ENCODE assay signal across 10 cellular contexts in the genomic region with DNA sequence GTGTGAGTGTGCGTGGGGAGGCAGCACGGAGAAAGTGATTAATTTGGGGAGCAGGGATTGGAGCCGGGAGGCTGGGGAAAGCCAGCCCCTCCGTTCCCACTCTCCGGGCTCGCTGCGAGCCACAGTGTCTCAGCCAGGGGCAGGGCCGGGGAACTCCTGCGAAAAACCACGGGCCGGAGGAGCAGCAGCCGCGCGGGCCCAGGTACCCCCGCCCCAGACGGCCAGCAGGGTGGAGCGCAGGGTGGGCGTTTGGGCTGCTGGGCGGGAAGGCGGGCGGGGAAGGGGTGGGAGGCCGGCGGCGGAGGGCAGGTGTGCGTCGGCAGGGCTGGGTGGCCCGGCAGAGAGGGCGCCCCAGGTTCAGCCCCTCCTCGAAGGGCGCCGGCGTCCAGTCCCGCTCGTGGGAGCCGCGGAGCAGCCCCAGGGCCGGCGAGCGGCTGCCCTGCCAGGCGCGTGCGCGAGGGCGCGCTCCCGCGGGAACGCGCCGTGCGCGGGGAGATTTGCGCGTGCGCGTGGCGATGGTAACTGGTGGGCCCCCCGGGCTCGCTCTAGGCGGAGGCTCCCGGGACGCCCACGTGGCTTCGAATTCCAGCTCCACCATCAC. TPM values are rescaled to one million over a fixed set of nuclear protein-coding genes. Genes with fewer than 3 reads are reported as not detected.
A peak's percentile ranks its signal among the peaks of the same experiment; 100 is the strongest.
DNase-seq lines count a peak whose midpoint lies in the region; FAIRE-seq and TF ChIP-seq lines count a peak whose summit lies in the region.
"Had no signal": no experiment of that assay in that cellular context is flagged by ENCODE, and none has a peak within 500 bp of the region (broad histone marks: within the 10 kb centered on the region; RNA-seq: fewer than 3 reads in every experiment).

No MANE protein-coding gene starts in this region.

- dilution Hi-C loops in keratinocyte (cut with MboI; ENCODE audit: extremely low pct_ligation_motif_present, low sequenced_read_pairs), result no loop called here

- no peaks in the 10 kb centered on the region for H3K79me2 ChIP-seq in keratinocyte (ENCODE audit: control insufficient read depth, insufficient read depth, low read length)

- WGBS in tibial nerve, 2 donors, result 2% methylated on average over 22 to 42 of the region's 64 CpGs

- H3K4me1 ChIP-seq in keratinocyte (ENCODE audit: control insufficient read depth, extremely low read depth, insufficient read depth, low read length) (peaks cover 4% of the 10 kb centered on the region), tibial nerve (peaks cover 0 to 28% (median 11%) of the 10 kb centered on the region in 4 donors)

- POLR2A ChIA-PET in activated CD4-positive, alpha-beta memory T cell treated with anti-CD3 and anti-CD28 coated beads, Interleukin-2, amount 10 ng/mL, durations not matched to agents 7 days and 5 days (lab: Charles Lee), result no interaction called here

- no peak overlapping the region for H3K27ac Mint-ChIP-seq in activated T-helper 2 cell treated with anti-CD3 and anti-CD28 coated beads, Interferon-gamma antibody, Interleukin-2, Interleukin-4, amounts not matched to agents 10 μg/mL and 5 μg/mL and 100 μg/mL, durations not matched to agents 14 hours and 24 hours and 36 hours
- no peak overlapping the region for H3K27ac Mint-ChIP-seq in activated CD4-positive, alpha-beta memory T cell treated with anti-CD3 and anti-CD28 coated beads, Interleukin-2, amount 10 ng/mL, durations not matched to agents 7 days and 5 days

- H3K9me1 ChIP-seq in keratinocyte (ENCODE audit: control insufficient read depth, extremely low read depth, insufficient read depth, low read length), result no peaks in the 10 kb centered on the region

- H3K36me3 ChIP-seq in keratinocyte (ENCODE audit: control insufficient read depth in 2 of 2, extremely low read depth in 1 of 2, insufficient read depth in 2 of 2, low read length in 2 of 2) (no peaks in the 10 kb centered on the region), tibial nerve (no peaks in the 10 kb centered on the region)
- H3K36me3 ChIP-seq: neutrophil had no signal

- TF ChIP-seq POLR2A in tibial nerve (IDR thresholded peaks at IDR 0.05), result no peak

- H3K36me3 Mint-ChIP-seq in activated T-helper 2 cell treated with anti-CD3 and anti-CD28 coated beads, Interferon-gamma antibody, Interleukin-2, Interleukin-4, amounts not matched to agents 10 μg/mL and 5 μg/mL and 100 μg/mL, durations not matched to agents 14 hours and 24 hours and 36 hours (ENCODE audit: low read depth), result no peaks in the 10 kb centered on the region
- peaks cover 4% of the 10 kb centered on the region for H3K36me3 Mint-ChIP-seq in activated CD4-positive, alpha-beta memory T cell treated with anti-CD3 and anti-CD28 coated beads, Interleukin-2, amount 10 ng/mL, durations not matched to agents 7 days and 5 days (ENCODE audit: low read depth)

- DNase-seq in DMS53 (lab: John Stamatoyannopoulos, UW), result peak; percentile 43
- no peak for DNase-seq in DMS53 treated with DMSO at 0.1 percent for 48 hours (lab: John Stamatoyannopoulos, UW; ENCODE audit: unreplicated experiment)
- DNase-seq in SK-N-DZ (ENCODE audit: low spot score), result peak; percentile 9
- no peak for DNase-seq in keratinocyte (ENCODE audit: low read depth, low spot score)
- DNase-seq in tibial nerve (ENCODE audit: low spot score in 2 of 2), result no peak
- no peak for DNase-seq in effector CD4-positive, alpha-beta T cell
- DNase-seq in activated T-helper 2 cell treated with anti-CD3 and anti-CD28 coated beads, Interferon-gamma antibody, Interleukin-2, Interleukin-4, amounts not matched to agents 10 μg/mL and 5 μg/mL and 100 μg/mL, durations not matched to agents 14 hours and 24 hours and 36 hours (ENCODE audit: low spot score), result no peak
- DNase-seq in activated CD4-positive, alpha-beta memory T cell treated with anti-CD3 and anti-CD28 coated beads, Interleukin-2, amount 10 ng/mL, durations not matched to agents 7 days and 5 days, result no peak

- H3K4me3 ChIP-seq in keratinocyte (ENCODE audit: control insufficient read depth in 2 of 3, extremely low read depth in 1 of 3, insufficient read depth in 2 of 3, low read depth in 1 of 3, low read length in 3 of 3) (peak overlapping the region; percentile 16 to 34 (median 22)), tibial nerve (peak overlapping the region; percentile 55 to 76 (median 62))

- H4K20me1 ChIP-seq in keratinocyte (ENCODE audit: control insufficient read depth, extremely low read depth, insufficient read depth, low read length), result no peaks in the 10 kb centered on the region

- no peaks in the 10 kb centered on the region for H3K9me3 Mint-ChIP-seq in activated T-helper 2 cell treated with anti-CD3 and anti-CD28 coated beads, Interferon-gamma antibody, Interleukin-2, Interleukin-4, amounts not matched to agents 10 μg/mL and 5 μg/mL and 100 μg/mL, durations not matched to agents 14 hours and 24 hours and 36 hours
- H3K9me3 Mint-ChIP-seq in activated CD4-positive, alpha-beta memory T cell treated with anti-CD3 and anti-CD28 coated beads, Interleukin-2, amount 10 ng/mL, durations not matched to agents 7 days and 5 days, result peaks cover 3% of the 10 kb centered on the region

- no peak overlapping the region for H2AFZ ChIP-seq in keratinocyte (ENCODE audit: control insufficient read depth, low read length)

- H3K27me3 ChIP-seq in keratinocyte (ENCODE audit: control insufficient read depth, extremely low read depth, insufficient read depth, low read length) (peaks cover 55% of the 10 kb centered on the region), tibial nerve (peaks cover 0 to 14% of the 10 kb centered on the region in 2 donors)

- peak overlapping the region; percentile 51 for H3K4me2 ChIP-seq in keratinocyte (ENCODE audit: control insufficient read depth, extremely low read depth, insufficient read depth, low read depth, low read length)

- H3K27ac ChIP-seq in keratinocyte (ENCODE audit: control insufficient read depth, insufficient read depth, low read length) (no peak overlapping the region), tibial nerve (peak overlapping the region; percentile 72 to 91 (median 87))
- H3K27ac ChIP-seq: neutrophil had no signal

- intact Hi-C loops in activated T-helper 2 cell treated with anti-CD3 and anti-CD28 coated beads, Interferon-gamma antibody, Interleukin-2, Interleukin-4, amounts not matched to agents 10 μg/mL and 5 μg/mL and 100 μg/mL, durations not matched to agents 14 hours and 24 hours and 36 hours (cut with micrococcal nuclease), result no loop called here

- H3K9ac ChIP-seq in keratinocyte (ENCODE audit: control insufficient read depth, extremely low read depth, insufficient read depth, low read length), result no peak overlapping the region

- TF ChIP-seq CTCF in keratinocyte (optimal IDR thresholded peaks at IDR 0.05 in 1 of 3, IDR thresholded peaks at IDR 0.05 in 1 of 3, conservative IDR thresholded peaks at IDR 0.05 in 1 of 3; ENCODE audit: extremely low read depth in 1 of 3, insufficient read depth in 2 of 3, low read length in 3 of 3), result no peak
- TF ChIP-seq CTCF in tibial nerve (IDR thresholded peaks at IDR 0.05), result no peak

- FAIRE-seq in keratinocyte (lab: Jason Lieb, UNC), result no peak
- FAIRE-seq: A204.1 had no signal

- H3K27me3 Mint-ChIP-seq in activated T-helper 2 cell treated with anti-CD3 and anti-CD28 coated beads, Interferon-gamma antibody, Interleukin-2, Interleukin-4, amounts not matched to agents 10 μg/mL and 5 μg/mL and 100 μg/mL, durations not matched to agents 14 hours and 24 hours and 36 hours (ENCODE audit: low read depth), result peaks cover 10% of the 10 kb centered on the region
- peaks cover 13% of the 10 kb centered on the region for H3K27me3 Mint-ChIP-seq in activated CD4-positive, alpha-beta memory T cell treated with anti-CD3 and anti-CD28 coated beads, Interleukin-2, amount 10 ng/mL, durations not matched to agents 7 days and 5 days

- H3K9me3 ChIP-seq in keratinocyte (ENCODE audit: control insufficient read depth, low read depth, low read length), result no peaks in the 10 kb centered on the region
- no peaks in the 10 kb centered on the region for H3K9me3 ChIP-seq in tibial nerve
- H3K9me3 ChIP-seq: neutrophil had no signal

- TF ChIP-seq EP300 in tibial nerve (IDR thresholded peaks at IDR 0.05), result no peak

- CTCF ChIA-PET in activated CD4-positive, alpha-beta memory T cell treated with anti-CD3 and anti-CD28 coated beads, Interleukin-2, amount 10 ng/mL, durations not matched to agents 7 days and 5 days (lab: Charles Lee), result no interaction called here

- no peak overlapping the region for H3K4me3 Mint-ChIP-seq in activated T-helper 2 cell treated with anti-CD3 and anti-CD28 coated beads, Interferon-gamma antibody, Interleukin-2, Interleukin-4, amounts not matched to agents 10 μg/mL and 5 μg/mL and 100 μg/mL, durations not matched to agents 14 hours and 24 hours and 36 hours (ENCODE audit: low read depth)
- no peak overlapping the region for H3K4me3 Mint-ChIP-seq in activated CD4-positive, alpha-beta memory T cell treated with anti-CD3 and anti-CD28 coated beads, Interleukin-2, amount 10 ng/mL, durations not matched to agents 7 days and 5 days

- H3K4me1 Mint-ChIP-seq in activated T-helper 2 cell treated with anti-CD3 and anti-CD28 coated beads, Interferon-gamma antibody, Interleukin-2, Interleukin-4, amounts not matched to agents 10 μg/mL and 5 μg/mL and 100 μg/mL, durations not matched to agents 14 hours and 24 hours and 36 hours (ENCODE audit: low read depth), result no peaks in the 10 kb centered on the region
- H3K4me1 Mint-ChIP-seq in activated CD4-positive, alpha-beta memory T cell treated with anti-CD3 and anti-CD28 coated beads, Interleukin-2, amount 10 ng/mL, durations not matched to agents 7 days and 5 days, result peaks cover 3% of the 10 kb centered on the region

RNA-seq across cellular contexts. Expression of a gene that starts 1.4 kb away (rescaled TPM):
- not detected in 2 replicates for polyA plus RNA-seq in SK-N-DZ (2014; cell fraction: cytosol; rRNA removed)
- not detected in 2 replicates for polyA plus RNA-seq in SK-N-DZ (2014; cell fraction: nucleus; rRNA removed)
- polyA plus RNA-seq in keratinocyte, result 0.04 to 0.14 TPM (median 0.09 TPM) in 3 replicates
- polyA plus RNA-seq in keratinocyte (2011; ENCODE audit: low read depth), result 0.10 TPM
- polyA plus RNA-seq in keratinocyte (2011; cell fraction: cytosol; rRNA removed), result 0.10 TPM in 1 of 2 replicates, not detected in the other
- polyA plus RNA-seq in keratinocyte (2011; cell fraction: nucleus; rRNA removed), result 0.08 TPM in 2 replicates
- 0.31 TPM in 1 of 2 replicates, not detected in the other for polyA plus RNA-seq in keratinocyte (2012; ENCODE audit: low replicate concordance)
- polyA minus RNA-seq in keratinocyte, result 0.03 TPM in 1 of 3 replicates, not detected in the others
- polyA minus RNA-seq in keratinocyte (2011; cell fraction: cytosol; rRNA and poly(A)+ RNA removed), result not detected
- polyA minus RNA-seq in keratinocyte (2011; cell fraction: nucleus; rRNA and poly(A)+ RNA removed), result 0.23 TPM in 1 of 2 replicates, not detected in the other
- 100 to 1,000 TPM; 156 to 290 (median 235) TPM for total RNA-seq in tibial nerve
- not detected in 2 replicates for total RNA-seq in activated T-helper 2 cell treated with anti-CD3 and anti-CD28 coated beads, Interferon-gamma antibody, Interleukin-2, Interleukin-4, amounts not matched to agents 10 μg/mL and 5 μg/mL and 100 μg/mL, durations not matched to agents 14 hours and 24 hours and 36 hours
- not detected for total RNA-seq in activated CD4-positive, alpha-beta memory T cell treated with anti-CD3 and anti-CD28 coated beads, Interleukin-2, amount 10 ng/mL, durations not matched to agents 7 days and 5 days

Comparison
In these comparisons a context has a peak if more than half of its experiments do, and no peak if none do; other contexts are left out.
1. DNase-seq: peak in DMS53 (single experiment) and SK-N-DZ (single experiment); none in DMS53 treated with DMSO at 0.1 percent for 48 hours (single experiment), keratinocyte (single experiment), tibial nerve (0 of 2), effector CD4-positive, alpha-beta T cell (single experiment), activated T-helper 2 cell treated with anti-CD3 and anti-CD28 coated beads, Interferon-gamma antibody, Interleukin-2, Interleukin-4, amounts not matched to agents 10 μg/mL and 5 μg/mL and 100 μg/mL, durations not matched to agents 14 hours and 24 hours and 36 hours (single experiment) and activated CD4-positive, alpha-beta memory T cell treated with anti-CD3 and anti-CD28 coated beads, Interleukin-2, amount 10 ng/mL, durations not matched to agents 7 days and 5 days (single experiment).
2. RNA of a gene that starts 1.4 kb away (total RNA-seq): 156 to 290 TPM in tibial nerve; not detected in activated T-helper 2 cell treated with anti-CD3 and anti-CD28 coated beads, Interferon-gamma antibody, Interleukin-2, Interleukin-4, amounts not matched to agents 10 μg/mL and 5 μg/mL and 100 μg/mL, durations not matched to agents 14 hours and 24 hours and 36 hours and not detected in activated CD4-positive, alpha-beta memory T cell treated with anti-CD3 and anti-CD28 coated beads, Interleukin-2, amount 10 ng/mL, durations not matched to agents 7 days and 5 days; every median in the first group is over 100 times any median in the second.